22 cellular contexts compared by ENCODE assay signal in genomic region chrY:13330651-13331050, GRCh38.
"Had no signal": no experiment of that assay in that cellular context is flagged by ENCODE, and none has a peak within 500 bp of the region (broad histone marks: within the 10 kb centered on the region; RNA-seq: fewer than 3 reads in every experiment).

No MANE protein-coding gene starts in this region.

- H3K27me3 ChIP-seq: ascending aorta, gastroesophageal sphincter, heart left ventricle, pancreas, suprapubic skin, tibial artery had no signal

- H3K4me1 ChIP-seq: ascending aorta, gastroesophageal sphincter, pancreas, prostate gland, suprapubic skin, tibial artery had no signal

- H3K27ac ChIP-seq: ascending aorta, gastroesophageal sphincter, heart left ventricle, pancreas, prostate gland, suprapubic skin, tibial artery had no signal

- H3K4me3 ChIP-seq: ascending aorta, gastroesophageal sphincter, heart left ventricle, pancreas, prostate gland, suprapubic skin, tibial artery had no signal

- ATAC-seq: activated CD8-positive, alpha-beta T cell treated with anti-CD3 and anti-CD28 coated beads for 36 hours; gastroesophageal sphincter; heart left ventricle; pancreas had no signal

- FAIRE-seq: pancreas, TTC549 had no signal

- H3K9me3 ChIP-seq: ascending aorta, gastroesophageal sphincter, heart left ventricle, pancreas, prostate gland, suprapubic skin, tibial artery had no signal

- H3K36me3 ChIP-seq: ascending aorta, pancreas, prostate gland had no signal

- DNase-seq: activated CD4-positive, alpha-beta T cell treated with anti-CD3 and anti-CD28 coated beads for 1 hour; activated CD4-positive, alpha-beta T cell treated with anti-CD3 and anti-CD28 coated beads, Interleukin-2, amount 50 U/mL, for 1 hour; activated CD8-positive, alpha-beta T cell treated with anti-CD3 and anti-CD28 coated beads for 36 hours; activated effector memory CD4-positive, alpha-beta T cell treated with Interleukin-2 at 50 U/mL for 16 hours; activated naive CD4-positive, alpha-beta T cell treated with Interleukin-2 at 50 U/mL for 16 hours; activated T-cell treated with anti-CD3 and anti-CD28 coated beads for 4 hours; caudate nucleus; cortex of kidney; heart left ventricle; hypothalamus; naive thymus-derived CD8-positive, alpha-beta T cell; nucleus accumbens; pancreas; stimulated activated CD4-positive, alpha-beta T cell treated with anti-CD3 and anti-CD28 coated beads, Interleukin-15, amount 100 ng/mL, for 24 hours; stimulated activated naive CD4-positive, alpha-beta T cell; T-helper 1 cell; tibial artery had no signal
